In genomic region chr19:55036058-55036457, GRCh38 we compare ENCODE assay signal across 1 cellular context.
TF ChIP-seq lines count a peak whose summit lies in the region.

No MANE protein-coding gene starts in this region.

TF ChIP-seq in WTC11, 78 proteins besides CTCF, POLR2A, EP300 and RAD21 (continued from another document):
- TF ChIP-seq ZNF532 (CRISPR knock-in tag; IDR thresholded peaks at IDR 0.05; ENCODE audit: borderline replicate concordance) (no peak), ZNF138 (CRISPR knock-in tag; conservative IDR thresholded peaks at IDR 0.05) (no peak), FOXK1 (CRISPR knock-in tag; IDR thresholded peaks at IDR 0.05) (no peak), CREB1 (CRISPR knock-in tag; IDR thresholded peaks at IDR 0.05) (no peak), NR2C2 (CRISPR knock-in tag; IDR thresholded peaks at IDR 0.05) (no peak)
